Comparison of ENCODE assay signal across 14 cellular contexts in the genomic region with DNA sequence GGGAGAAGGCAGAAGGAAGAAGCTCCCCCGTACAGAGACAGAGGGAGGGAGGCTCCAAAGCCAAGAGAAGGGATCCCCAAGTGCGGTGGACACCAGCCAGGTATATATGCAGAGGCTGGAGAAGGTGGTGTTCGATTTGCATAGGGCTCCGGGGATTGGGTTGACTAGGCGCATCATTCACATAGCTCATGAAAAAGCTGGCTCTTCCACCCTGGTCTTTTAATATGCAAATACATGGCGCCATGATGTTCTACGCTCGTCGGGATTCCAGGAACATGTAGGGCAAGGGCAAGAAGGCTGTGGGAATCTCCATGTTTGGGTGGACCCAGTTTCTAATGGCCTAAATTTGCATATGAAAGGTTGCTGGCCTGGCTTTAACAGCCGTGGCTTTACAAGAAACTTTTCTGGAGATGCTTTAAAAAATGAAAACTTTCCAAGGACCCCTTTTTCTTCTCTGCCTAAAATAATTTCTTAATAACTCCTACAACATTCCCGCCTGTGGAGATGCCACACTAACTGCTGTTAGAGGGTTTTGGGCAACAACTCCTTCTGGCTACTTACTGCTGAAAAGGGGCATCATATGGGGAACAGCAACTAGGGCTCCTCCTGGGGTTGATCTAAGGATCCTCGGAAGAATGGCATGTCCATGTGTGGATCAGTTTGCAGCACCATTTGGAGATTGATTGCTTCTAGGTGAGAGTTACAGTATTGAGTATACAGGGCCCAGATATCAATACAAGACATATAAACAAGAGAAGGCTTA.
"Had no signal": no experiment of that assay in that cellular context is flagged by ENCODE, and none has a peak within 500 bp of the region (broad histone marks: within the 10 kb centered on the region; RNA-seq: fewer than 3 reads in every experiment).

No MANE protein-coding gene starts in this region.

- H3K4me3 ChIP-seq: dorsolateral prefrontal cortex, left lung, thyroid gland had no signal

- DNase-seq: activated CD4-positive, alpha-beta T cell treated with anti-CD3 and anti-CD28 coated beads for 1 hour; activated CD4-positive, alpha-beta T cell treated with anti-CD3 and anti-CD28 coated beads, Interleukin-2, amount 50 U/mL, for 4 hours; activated naive CD4-positive, alpha-beta T cell treated with Interleukin-2 at 50 U/mL for 16 hours; activated T-cell treated with anti-CD3 and anti-CD28 coated beads for 4 hours; dorsolateral prefrontal cortex; left lung; naive thymus-derived CD8-positive, alpha-beta T cell; nucleus accumbens; posterior cingulate gyrus; stimulated activated CD4-positive, alpha-beta T cell treated with anti-CD3 and anti-CD28 coated beads, Interleukin-2, amount 100 ng/mL, for 48 hours; T-cell; T-helper 9 cell; thyroid gland had no signal

- H3K4me1 ChIP-seq: left lung, thyroid gland had no signal

- H3K27me3 ChIP-seq: dorsolateral prefrontal cortex, left lung, thyroid gland had no signal

- ATAC-seq: left lung; naive thymus-derived CD8-positive, alpha-beta T cell; stimulated activated memory B cell treated with anti-CD40 and anti-IgM and Interleukin-4, amounts not matched to agents 10 μg/mL and 1 μg/mL and 100 μg/mL, for 72 hours; T-cell had no signal

- H3K9me3 ChIP-seq: left lung, thyroid gland had no signal

- H3K27ac Mint-ChIP-seq: T-cell had no signal

- H3K36me3 ChIP-seq: thyroid gland had no signal

- H3K27me3 Mint-ChIP-seq: naive thymus-derived CD8-positive, alpha-beta T cell; stimulated activated memory B cell treated with anti-CD40 and anti-IgM and Interleukin-4, amounts not matched to agents 10 μg/mL and 1 μg/mL and 100 μg/mL, for 72 hours; T-cell had no signal

- H3K27ac ChIP-seq: dorsolateral prefrontal cortex, left lung, thyroid gland had no signal

- H3K4me3 Mint-ChIP-seq: stimulated activated memory B cell treated with anti-CD40 and anti-IgM and Interleukin-4, amounts not matched to agents 10 μg/mL and 1 μg/mL and 100 μg/mL, for 72 hours; T-cell had no signal
